Comparison of ENCODE assay signal across 30 cellular contexts in the genomic region with DNA sequence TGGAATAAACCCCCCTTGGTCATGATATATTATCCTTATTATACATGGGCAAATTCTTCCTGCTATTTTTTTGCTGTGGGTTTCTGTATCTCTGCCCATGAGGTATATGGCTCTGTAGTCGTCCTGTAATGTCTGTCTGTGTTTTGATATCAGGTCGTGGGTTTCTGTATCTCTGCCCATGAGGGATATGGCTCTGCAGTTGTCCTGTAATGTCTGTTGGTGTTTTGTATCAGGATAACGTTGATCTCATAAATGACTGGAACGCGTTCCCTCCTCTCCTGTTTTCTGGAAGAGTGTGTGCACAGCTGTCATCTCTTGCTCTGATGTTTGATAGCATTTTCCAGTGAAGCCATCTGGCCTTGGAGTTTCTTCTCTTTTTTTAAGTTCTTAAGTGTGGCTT. TPM values are rescaled to one million over a fixed set of nuclear protein-coding genes. Genes with fewer than 3 reads are reported as not detected.
A peak's percentile ranks its signal among the peaks of the same experiment; 100 is the strongest.
DNase-seq lines count a peak whose midpoint lies in the region; TF ChIP-seq lines count a peak whose summit lies in the region.
"Had no signal": no experiment of that assay in that cellular context is flagged by ENCODE, and none has a peak within 500 bp of the region (broad histone marks: within the 10 kb centered on the region; RNA-seq: fewer than 3 reads in every experiment).

No MANE protein-coding gene starts in this region.

- no peaks in the 10 kb centered on the region for H3K4me1 Mint-ChIP-seq in endodermal cell
- no peaks in the 10 kb centered on the region for H3K4me1 Mint-ChIP-seq in CD14-positive monocyte
- H3K4me1 Mint-ChIP-seq: stimulated activated memory B cell treated with anti-CD40 and anti-IgM and Interleukin-4, amounts not matched to agents 10 μg/mL and 1 μg/mL and 100 μg/mL, for 72 hours had no signal

- H3K36me3 Mint-ChIP-seq in endodermal cell (ENCODE audit: low read depth) (no peaks in the 10 kb centered on the region), CD14-positive monocyte (no peaks in the 10 kb centered on the region)
- H3K36me3 Mint-ChIP-seq: activated CD4-positive, alpha-beta memory T cell treated with anti-CD3 and anti-CD28 coated beads for 36 hours; stimulated activated memory B cell treated with anti-CD40 and anti-IgM and Interleukin-4, amounts not matched to agents 10 μg/mL and 1 μg/mL and 100 μg/mL, for 72 hours had no signal

- no peaks in the 10 kb centered on the region for H3K4me1 ChIP-seq in endodermal cell (ENCODE audit: control insufficient read depth, insufficient read depth, low read length)
- no peaks in the 10 kb centered on the region for H3K4me1 ChIP-seq in effector memory CD4-positive, alpha-beta T cell (ENCODE audit: control insufficient read depth, insufficient read depth, low read length, poor library complexity, severe bottlenecking)
- H3K4me1 ChIP-seq: ascending aorta, colonic mucosa, left ventricle myocardium inferior, transverse colon had no signal

- H3K9me3 ChIP-seq in endodermal cell (ENCODE audit: control insufficient read depth, low read length) = no peaks in the 10 kb centered on the region
- no peaks in the 10 kb centered on the region for H3K9me3 ChIP-seq in effector memory CD4-positive, alpha-beta T cell (ENCODE audit: control insufficient read depth, low read length)
- H3K9me3 ChIP-seq: ascending aorta, colonic mucosa, left ventricle myocardium inferior, transverse colon had no signal

- no peak for TF ChIP-seq CTCF in endodermal cell (conservative IDR thresholded peaks at IDR 0.05)
- no peak for TF ChIP-seq CTCF in CD14-positive monocyte (IDR thresholded peaks at IDR 0.05)

- H3K36me3 ChIP-seq in endodermal cell (ENCODE audit: control insufficient read depth, insufficient read depth, low read length) = no peaks in the 10 kb centered on the region
- no peaks in the 10 kb centered on the region for H3K36me3 ChIP-seq in effector memory CD4-positive, alpha-beta T cell (ENCODE audit: control insufficient read depth, insufficient read depth, low read length)
- H3K36me3 ChIP-seq: ascending aorta, cardiac muscle cell, colonic mucosa, left ventricle myocardium inferior, transverse colon had no signal

- intact Hi-C loops in CD14-positive monocyte (cut with micrococcal nuclease) = no loop called here

- H3K9me3 Mint-ChIP-seq in endodermal cell = no peaks in the 10 kb centered on the region
- peaks cover 0 to 6% (median 2%) of the 10 kb centered on the region in 7 donors for H3K9me3 Mint-ChIP-seq in CD14-positive monocyte
- H3K9me3 Mint-ChIP-seq: activated CD4-positive, alpha-beta memory T cell treated with anti-CD3 and anti-CD28 coated beads for 36 hours; activated T-cell treated with anti-CD3 and anti-CD28 coated beads, Interleukin-2, amount 50 U/mL, for 72 hours; GM23338; stimulated activated memory B cell treated with anti-CD40 and anti-IgM and Interleukin-4, amounts not matched to agents 10 μg/mL and 1 μg/mL and 100 μg/mL, for 72 hours had no signal

- DNase-seq in NCI-H1105 treated with DMSO at 0.1 percent for 48 hours (lab: John Stamatoyannopoulos, UW) (peak; percentile 24), NCI-H1105 (lab: John Stamatoyannopoulos, UW) (no peak), NCI-H1092 (lab: John Stamatoyannopoulos, UW) (peak; percentile 77), NCI-H510A treated with DMSO at 0.1 percent for 48 hours (lab: John Stamatoyannopoulos, UW) (peak; percentile 92), endodermal cell (peak; percentile 6), CD14-positive monocyte (ENCODE audit: low spot score) (no peak), SW 1271 (lab: John Stamatoyannopoulos, UW) (no peak)
- DNase-seq in effector memory CD4-positive, alpha-beta T cell = no peak
- DNase-seq: 8988T; activated CD4-positive, alpha-beta memory T cell treated with anti-CD3 and anti-CD28 coated beads for 36 hours; activated T-cell treated with anti-CD3 and anti-CD28 coated beads, Interleukin-2, amount 50 U/mL, for 72 hours; C1 segment of cervical spinal cord; Calu3; colonic mucosa; foreskin fibroblast; HFFc6; IMR-90; left ventricle myocardium inferior; OCI-M1; transverse colon had no signal

- no peaks in the 10 kb centered on the region for H3K27me3 ChIP-seq in endodermal cell (ENCODE audit: control insufficient read depth, insufficient read depth, low read length, poor library complexity, severe bottlenecking)
- no peaks in the 10 kb centered on the region for H3K27me3 ChIP-seq in effector memory CD4-positive, alpha-beta T cell (replicated peaks; ENCODE audit: control insufficient read depth, insufficient read depth, low read length, poor library complexity, severe bottlenecking)
- H3K27me3 ChIP-seq: ascending aorta, colonic mucosa, transverse colon had no signal

- H3K27ac ChIP-seq in endodermal cell (ENCODE audit: low read depth, low read length) = no peak overlapping the region
- no peak overlapping the region for H3K27ac ChIP-seq in effector memory CD4-positive, alpha-beta T cell (ENCODE audit: insufficient read depth, low read length, poor library complexity, severe bottlenecking)
- H3K27ac ChIP-seq: ascending aorta, cardiac muscle cell, colonic mucosa, left ventricle myocardium inferior, skin epidermis, transverse colon had no signal

- H3K27me3 Mint-ChIP-seq in endodermal cell (ENCODE audit: insufficient read depth) (peaks cover 57% of the 10 kb centered on the region), CD14-positive monocyte (ENCODE audit: low read depth in 3 of 3) (peaks cover 0 to 8% (median 8%) of the 10 kb centered on the region in 3 donors)

- H3K9ac ChIP-seq in endodermal cell (ENCODE audit: extremely low read depth, low read length, poor library complexity, severe bottlenecking) = no peak overlapping the region

- WGBS in endodermal cell (ENCODE audit: insufficient coverage in 1 of 2, insufficient read length in 1 of 2), 2 experiments = 78 to 83% methylated on average over 1 to 5 of the region's 5 CpGs

- H3K4me3 Mint-ChIP-seq in endodermal cell = no peak overlapping the region
- no peak overlapping the region for H3K4me3 Mint-ChIP-seq in CD14-positive monocyte
- H3K4me3 Mint-ChIP-seq: activated CD4-positive, alpha-beta memory T cell treated with anti-CD3 and anti-CD28 coated beads for 36 hours; activated T-cell treated with anti-CD3 and anti-CD28 coated beads, Interleukin-2, amount 50 U/mL, for 72 hours; GM23338; HFFc6; stimulated activated memory B cell treated with anti-CD40 and anti-IgM and Interleukin-4, amounts not matched to agents 10 μg/mL and 1 μg/mL and 100 μg/mL, for 72 hours had no signal

- H3K27ac Mint-ChIP-seq in endodermal cell (no peak overlapping the region), CD14-positive monocyte (no peak overlapping the region)
- H3K27ac Mint-ChIP-seq: activated CD4-positive, alpha-beta memory T cell treated with anti-CD3 and anti-CD28 coated beads for 36 hours; GM23338; HFFc6; stimulated activated memory B cell treated with anti-CD40 and anti-IgM and Interleukin-4, amounts not matched to agents 10 μg/mL and 1 μg/mL and 100 μg/mL, for 72 hours had no signal

- H3K4me3 ChIP-seq in endodermal cell (ENCODE audit: low read length) = no peak overlapping the region
- no peak overlapping the region for H3K4me3 ChIP-seq in effector memory CD4-positive, alpha-beta T cell (ENCODE audit: insufficient read depth, low read depth, low read length, poor library complexity, severe bottlenecking)
- H3K4me3 ChIP-seq: ascending aorta, cardiac muscle cell, colonic mucosa, GM23338, left ventricle myocardium inferior, skin epidermis, transverse colon had no signal

RNA-seq across cellular contexts. Expression of a gene that starts 57.2 kb away (rescaled TPM):
- not detected for total RNA-seq in endodermal cell
- polyA plus RNA-seq in endodermal cell (2013, experiment 1 of 2) = 40.6 TPM
- 33.9 TPM for polyA plus RNA-seq in endodermal cell (2013, experiment 2 of 2)
- not detected for polyA plus RNA-seq in CD14-positive monocyte
- total RNA-seq: activated CD4-positive, alpha-beta memory T cell treated with anti-CD3 and anti-CD28 coated beads for 36 hours; ascending aorta; Calu3; cardiac muscle cell; colonic mucosa; esophagus mucosa; HFFc6; IMR-90; left ventricle myocardium inferior; LHCN-M2; mesenteric fat pad; subcutaneous adipose tissue; T-helper 2 cell treated with Interferon-gamma antibody and Interleukin-4, amounts not matched to agents 100 ng/mL and 5 ng/mL, for 36 hours; transverse colon had no signal
- polyA plus RNA-seq: cardiac muscle cell, IMR-90 had no signal

Comparison
In these comparisons a context has a peak if more than half of its experiments do, and no peak if none do; other contexts are left out.
1. DNase-seq: peak in NCI-H1105 treated with DMSO at 0.1 percent for 48 hours (single experiment), NCI-H1092 (single experiment), NCI-H510A treated with DMSO at 0.1 percent for 48 hours (single experiment) and endodermal cell (single experiment); none in NCI-H1105 (single experiment), CD14-positive monocyte (single experiment), effector memory CD4-positive, alpha-beta T cell (0 of 3) and SW 1271 (0 of 2).